1 cellular context compared by ENCODE assay signal in genomic region chr3:155646554-155647189, GRCh38.
TF ChIP-seq lines count a peak whose summit lies in the region.

No MANE protein-coding gene starts in this region.

TF ChIP-seq in GM23338, 12 proteins besides CTCF, POLR2A, EP300 and RAD21 (continued from another document):
- no peak for TF ChIP-seq ZNF462 (CRISPR knock-in tag; IDR thresholded peaks at IDR 0.05)
